In the genomic region with DNA sequence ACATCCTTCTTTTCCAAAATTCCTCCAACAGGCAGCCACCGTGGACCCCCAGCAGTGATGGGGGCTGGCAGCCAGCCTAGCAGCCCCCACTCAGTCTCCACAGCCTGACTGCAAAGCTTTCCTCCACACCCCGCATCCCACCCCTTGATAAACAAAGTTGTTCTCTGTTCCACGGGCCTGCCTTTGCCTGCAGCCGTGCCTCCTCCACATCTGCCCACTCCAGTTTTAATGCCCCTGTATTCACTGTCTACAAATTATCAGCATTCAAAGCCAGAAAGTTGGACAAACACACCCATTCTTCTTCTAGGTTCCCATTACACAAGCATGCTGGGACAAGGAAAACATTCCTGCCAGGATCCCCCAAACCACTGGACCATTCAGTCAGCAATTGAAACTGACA, we compare ENCODE assay signal across 33 cellular contexts. TPM values are rescaled to one million over a fixed set of nuclear protein-coding genes. Genes with fewer than 3 reads are reported as not detected.
"Had no signal": no experiment of that assay in that cellular context is flagged by ENCODE, and none has a peak within 500 bp of the region (broad histone marks: within the 10 kb centered on the region; RNA-seq: fewer than 3 reads in every experiment).

No MANE protein-coding gene starts in this region.

- H3K27ac Mint-ChIP-seq: activated CD4-positive, alpha-beta T cell treated with anti-CD3 and anti-CD28 coated beads, Interleukin-2, amount 10 ng/mL, durations not matched to agents 24 days and 14 days; activated CD8-positive, alpha-beta T cell treated with anti-CD3 and anti-CD28 coated beads for 36 hours; activated naive CD4-positive, alpha-beta T cell treated with anti-CD3 and anti-CD28 coated beads, Interleukin-2, amount 50 U/mL, for 24 hours; activated naive CD8-positive, alpha-beta T cell treated with anti-CD3 and anti-CD28 coated beads, Interleukin-2, amount 10 ng/mL, durations not matched to agents 7 days and 5 days; activated T-helper 2 cell treated with anti-CD3 and anti-CD28 coated beads, Interferon-gamma antibody, Interleukin-2, Interleukin-4, amounts not matched to agents 10 μg/mL and 5 μg/mL and 100 μg/mL, durations not matched to agents 14 hours and 24 hours and 36 hours; T-helper 1 cell treated with Interleukin-12 subunit alpha and Interleukin-12 subunit beta and Interleukin-4 antibody, amounts not matched to agents 30 μg/mL and 1 μg/mL, for 36 hours; T-helper 2 cell treated with Interferon-gamma antibody and Interleukin-4, amounts not matched to agents 5 μg/mL and 100 μg/mL, for 36 hours had no signal

- H3K9me3 ChIP-seq: ascending aorta, body of pancreas, breast epithelium, SJSA1, SK-N-SH had no signal

- H3K4me1 ChIP-seq: ascending aorta, body of pancreas, breast epithelium had no signal

- H3K9me2 ChIP-seq: SK-N-SH had no signal

- H3K4me3 ChIP-seq: ascending aorta, body of pancreas, breast epithelium, K562, SJSA1 had no signal

- H3K36me3 Mint-ChIP-seq: activated naive CD4-positive, alpha-beta T cell treated with anti-CD3 and anti-CD28 coated beads, Interleukin-2, amount 50 U/mL, for 24 hours; activated naive CD8-positive, alpha-beta T cell treated with anti-CD3 and anti-CD28 coated beads, Interleukin-2, amount 10 ng/mL, durations not matched to agents 7 days and 5 days had no signal

- H3K4me3 Mint-ChIP-seq: activated CD4-positive, alpha-beta T cell treated with anti-CD3 and anti-CD28 coated beads, Interleukin-2, amount 10 ng/mL, durations not matched to agents 24 days and 14 days; activated CD8-positive, alpha-beta T cell treated with anti-CD3 and anti-CD28 coated beads for 36 hours; activated naive CD4-positive, alpha-beta T cell treated with anti-CD3 and anti-CD28 coated beads, Interleukin-2, amount 50 U/mL, for 24 hours; activated naive CD8-positive, alpha-beta T cell treated with anti-CD3 and anti-CD28 coated beads, Interleukin-2, amount 10 ng/mL, durations not matched to agents 7 days and 5 days; T-helper 1 cell treated with Interleukin-12 subunit alpha and Interleukin-12 subunit beta and Interleukin-4 antibody, amounts not matched to agents 30 μg/mL and 1 μg/mL, for 36 hours; T-helper 2 cell treated with Interferon-gamma antibody and Interleukin-4, amounts not matched to agents 5 μg/mL and 100 μg/mL, for 36 hours had no signal

- H3K27me3 ChIP-seq: ascending aorta, body of pancreas, breast epithelium, SJSA1 had no signal

- H3K9me3 Mint-ChIP-seq: activated CD4-positive, alpha-beta T cell treated with anti-CD3 and anti-CD28 coated beads, Interleukin-2, amount 10 ng/mL, durations not matched to agents 24 days and 14 days; activated CD8-positive, alpha-beta T cell treated with anti-CD3 and anti-CD28 coated beads for 36 hours; activated naive CD4-positive, alpha-beta T cell treated with anti-CD3 and anti-CD28 coated beads, Interleukin-2, amount 50 U/mL, for 24 hours; activated naive CD8-positive, alpha-beta T cell treated with anti-CD3 and anti-CD28 coated beads, Interleukin-2, amount 10 ng/mL, durations not matched to agents 7 days and 5 days; activated T-helper 2 cell treated with anti-CD3 and anti-CD28 coated beads, Interferon-gamma antibody, Interleukin-2, Interleukin-4, amounts not matched to agents 10 μg/mL and 5 μg/mL and 100 μg/mL, durations not matched to agents 14 hours and 24 hours and 36 hours; T-helper 1 cell treated with Interleukin-12 subunit alpha and Interleukin-12 subunit beta and Interleukin-4 antibody, amounts not matched to agents 30 μg/mL and 1 μg/mL, for 36 hours; T-helper 2 cell treated with Interferon-gamma antibody and Interleukin-4, amounts not matched to agents 5 μg/mL and 100 μg/mL, for 36 hours had no signal

- H3K27ac ChIP-seq: ascending aorta, body of pancreas, SJSA1 had no signal

- H3K27me3 Mint-ChIP-seq: activated CD8-positive, alpha-beta T cell treated with anti-CD3 and anti-CD28 coated beads for 36 hours; activated naive CD4-positive, alpha-beta T cell treated with anti-CD3 and anti-CD28 coated beads, Interleukin-2, amount 50 U/mL, for 24 hours had no signal

- H3K9ac ChIP-seq: SK-N-SH had no signal

- H3K4me2 ChIP-seq: SK-N-SH had no signal

- DNase-seq: activated CD4-positive, alpha-beta T cell treated with anti-CD3 and anti-CD28 coated beads, Interleukin-2, amount 10 ng/mL, durations not matched to agents 24 days and 14 days; activated CD4-positive, alpha-beta T cell treated with anti-CD3 and anti-CD28 coated beads, Interleukin-2, amount 50 U/mL, for 4 hours; activated CD8-positive, alpha-beta T cell treated with anti-CD3 and anti-CD28 coated beads for 36 hours; activated gamma-delta T cell; activated naive CD4-positive, alpha-beta T cell treated with Interleukin-2 at 50 U/mL for 16 hours; activated naive CD8-positive, alpha-beta T cell treated with anti-CD3 and anti-CD28 coated beads, Interleukin-2, amount 10 ng/mL, durations not matched to agents 7 days and 5 days; activated T-cell treated with anti-CD3 and anti-CD28 coated beads, Interleukin-2, amount 50 U/mL, for 1 hour; amygdala; body of pancreas; NCI-H1048; NCI-H1105 treated with DMSO at 0.1 percent for 48 hours; NCI-H1436 treated with DMSO at 0.1 percent for 48 hours; NCI-H1694 treated with DMSO at 0.1 percent for 48 hours; NCI-H2029; NCI-H345; NCI-H524 treated with DMSO at 0.1 percent for 48 hours; OCI-M1; RPMI8226; SHP77 treated with DMSO at 0.1 percent for 48 hours; SK-N-SH had no signal

- ATAC-seq: activated CD8-positive, alpha-beta T cell treated with anti-CD3 and anti-CD28 coated beads for 36 hours; body of pancreas; K562; Panc1 had no signal

- H3K4me1 Mint-ChIP-seq: activated CD4-positive, alpha-beta T cell treated with anti-CD3 and anti-CD28 coated beads, Interleukin-2, amount 10 ng/mL, durations not matched to agents 24 days and 14 days; activated naive CD4-positive, alpha-beta T cell treated with anti-CD3 and anti-CD28 coated beads, Interleukin-2, amount 50 U/mL, for 24 hours; activated naive CD8-positive, alpha-beta T cell treated with anti-CD3 and anti-CD28 coated beads, Interleukin-2, amount 10 ng/mL, durations not matched to agents 7 days and 5 days had no signal

- H3K36me3 ChIP-seq: ascending aorta, breast epithelium, SJSA1 had no signal

RNA-seq across cellular contexts. Expression of a gene that starts 23.0 kb away (rescaled TPM):
- total RNA-seq: activated CD4-positive, alpha-beta T cell treated with anti-CD3 and anti-CD28 coated beads, Interleukin-2, amount 10 ng/mL, durations not matched to agents 24 days and 14 days; activated CD8-positive, alpha-beta memory T cell treated with anti-CD3 and anti-CD28 coated beads for 36 hours; activated CD8-positive, alpha-beta T cell treated with anti-CD3 and anti-CD28 coated beads for 36 hours; activated naive CD8-positive, alpha-beta T cell treated with anti-CD3 and anti-CD28 coated beads, Interleukin-2, amount 10 ng/mL, durations not matched to agents 7 days and 5 days; activated T-helper 2 cell treated with anti-CD3 and anti-CD28 coated beads, Interferon-gamma antibody, Interleukin-2, Interleukin-4, amounts not matched to agents 10 μg/mL and 5 μg/mL and 100 μg/mL, durations not matched to agents 14 hours and 24 hours and 36 hours; body of pancreas; breast epithelium; cardiac septum; MCF 10A; NCI-H460; SJSA1 had no signal
- polyA plus RNA-seq: SK-N-SH had no signal
